In the genomic region with DNA sequence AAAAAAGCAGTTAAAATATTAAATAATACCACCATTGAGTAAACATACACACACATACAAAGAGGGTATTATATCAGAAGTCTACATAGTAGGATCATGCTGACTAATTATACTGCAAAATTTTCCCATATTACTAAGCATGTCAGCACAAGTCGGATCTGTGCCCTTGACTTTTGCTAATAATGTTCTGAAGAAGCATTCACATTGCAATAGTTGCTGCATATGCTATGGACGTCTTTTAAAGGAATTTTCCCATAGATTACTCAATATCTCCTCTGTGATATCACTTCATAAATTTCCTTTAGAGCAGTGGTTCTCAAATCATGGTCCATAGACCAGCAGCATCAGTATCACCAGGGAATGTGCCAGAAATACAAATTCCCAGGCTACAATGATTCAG, we compare ENCODE assay signal across 27 cellular contexts.
"Had no signal": no experiment of that assay in that cellular context is flagged by ENCODE, and none has a peak within 500 bp of the region (broad histone marks: within the 10 kb centered on the region; RNA-seq: fewer than 3 reads in every experiment).

No MANE protein-coding gene starts in this region.

- ATAC-seq: activated CD4-positive, CD25-positive, alpha-beta regulatory T cell treated with anti-CD3 and anti-CD28 coated beads, Interleukin-2, amount 50 U/mL, for 24 hours; activated naive CD4-positive, alpha-beta T cell treated with anti-CD3 and anti-CD28 coated beads, Interleukin-2, amount 50 U/mL, for 72 hours; activated T-cell treated with anti-CD3 and anti-CD28 coated beads, Interleukin-2, amount 50 U/mL, for 4 hours; esophagus mucosa; T-helper 17 cell had no signal

- H3K4me1 Mint-ChIP-seq: activated B cell treated with CpG ODN at 0.5 μM for 24 hours; activated naive CD4-positive, alpha-beta T cell treated with anti-CD3 and anti-CD28 coated beads, Interleukin-2, amount 10 ng/mL, durations not matched to agents 7 days and 5 days; activated naive CD8-positive, alpha-beta T cell treated with anti-CD3 and anti-CD28 coated beads, Interleukin-2, amount 10 ng/mL, durations not matched to agents 7 days and 5 days; T-helper 17 cell had no signal

- H3K4me3 Mint-ChIP-seq: activated B cell treated with CpG ODN at 0.5 μM for 24 hours; activated CD4-positive, alpha-beta memory T cell treated with anti-CD3 and anti-CD28 coated beads for 36 hours; activated naive CD4-positive, alpha-beta T cell treated with anti-CD3 and anti-CD28 coated beads, Interleukin-2, amount 10 ng/mL, durations not matched to agents 7 days and 5 days; activated naive CD8-positive, alpha-beta T cell treated with anti-CD3 and anti-CD28 coated beads, Interleukin-2, amount 10 ng/mL, durations not matched to agents 7 days and 5 days; activated T-cell treated with anti-CD3 and anti-CD28 coated beads, Interleukin-2, amount 50 U/mL, for 4 hours; activated T-helper 1 cell treated with anti-CD3 and anti-CD28 coated beads, Interleukin-12 subunit alpha, Interleukin-12 subunit beta, Interleukin-2, Interleukin-4 antibody, amounts not matched to agents 30 ng/mL and 10 ng/mL and 1 ng/mL, durations not matched to agents 14 hours and 24 hours and 36 hours; T-helper 17 cell; T-helper 2 cell treated with Interferon-gamma antibody and Interleukin-4, amounts not matched to agents 5 μg/mL and 100 μg/mL, for 36 hours had no signal

- H3K27ac ChIP-seq: brain microvascular endothelial cell, cardiac muscle cell, colonic mucosa, WERI-Rb-1 had no signal

- H3K36me3 ChIP-seq: brain microvascular endothelial cell, cardiac muscle cell, colonic mucosa, WERI-Rb-1 had no signal

- H3K27me3 ChIP-seq: brain microvascular endothelial cell, cardiac muscle cell, colonic mucosa had no signal

- H3K9me3 Mint-ChIP-seq: activated B cell treated with CpG ODN at 0.5 μM for 24 hours; activated CD4-positive, alpha-beta memory T cell treated with anti-CD3 and anti-CD28 coated beads for 36 hours; activated naive CD4-positive, alpha-beta T cell treated with anti-CD3 and anti-CD28 coated beads, Interleukin-2, amount 10 ng/mL, durations not matched to agents 7 days and 5 days; activated naive CD8-positive, alpha-beta T cell treated with anti-CD3 and anti-CD28 coated beads, Interleukin-2, amount 10 ng/mL, durations not matched to agents 7 days and 5 days; activated T-helper 1 cell treated with anti-CD3 and anti-CD28 coated beads, Interleukin-12 subunit alpha, Interleukin-12 subunit beta, Interleukin-2, Interleukin-4 antibody, amounts not matched to agents 30 ng/mL and 10 ng/mL and 1 ng/mL, durations not matched to agents 14 hours and 24 hours and 36 hours; T-helper 2 cell treated with Interferon-gamma antibody and Interleukin-4, amounts not matched to agents 5 μg/mL and 100 μg/mL, for 36 hours had no signal

- H3K27ac Mint-ChIP-seq: activated B cell treated with CpG ODN at 0.5 μM for 24 hours; activated CD4-positive, alpha-beta memory T cell treated with anti-CD3 and anti-CD28 coated beads for 36 hours; activated naive CD4-positive, alpha-beta T cell treated with anti-CD3 and anti-CD28 coated beads, Interleukin-2, amount 10 ng/mL, durations not matched to agents 7 days and 5 days; activated naive CD4-positive, alpha-beta T cell treated with anti-CD3 and anti-CD28 coated beads, Interleukin-2, amount 50 U/mL, for 72 hours; activated naive CD8-positive, alpha-beta T cell treated with anti-CD3 and anti-CD28 coated beads, Interleukin-2, amount 10 ng/mL, durations not matched to agents 7 days and 5 days; activated T-helper 1 cell treated with anti-CD3 and anti-CD28 coated beads, Interleukin-12 subunit alpha, Interleukin-12 subunit beta, Interleukin-2, Interleukin-4 antibody, amounts not matched to agents 30 ng/mL and 10 ng/mL and 1 ng/mL, durations not matched to agents 14 hours and 24 hours and 36 hours; T-helper 17 cell; T-helper 2 cell treated with Interferon-gamma antibody and Interleukin-4, amounts not matched to agents 5 μg/mL and 100 μg/mL, for 36 hours had no signal

- H3K27me3 Mint-ChIP-seq: activated naive CD4-positive, alpha-beta T cell treated with anti-CD3 and anti-CD28 coated beads, Interleukin-2, amount 10 ng/mL, durations not matched to agents 7 days and 5 days; activated naive CD8-positive, alpha-beta T cell treated with anti-CD3 and anti-CD28 coated beads, Interleukin-2, amount 10 ng/mL, durations not matched to agents 7 days and 5 days had no signal

- H3K36me3 Mint-ChIP-seq: activated CD4-positive, alpha-beta memory T cell treated with anti-CD3 and anti-CD28 coated beads for 36 hours; activated naive CD4-positive, alpha-beta T cell treated with anti-CD3 and anti-CD28 coated beads, Interleukin-2, amount 10 ng/mL, durations not matched to agents 7 days and 5 days; activated naive CD4-positive, alpha-beta T cell treated with anti-CD3 and anti-CD28 coated beads, Interleukin-2, amount 50 U/mL, for 72 hours; activated naive CD8-positive, alpha-beta T cell treated with anti-CD3 and anti-CD28 coated beads, Interleukin-2, amount 10 ng/mL, durations not matched to agents 7 days and 5 days had no signal

- H3K4me1 ChIP-seq: colonic mucosa had no signal

- H3K4me3 ChIP-seq: cardiac muscle cell, colonic mucosa had no signal

- H3K9me3 ChIP-seq: colonic mucosa had no signal

- DNase-seq: activated B cell treated with CpG ODN at 0.5 μM for 24 hours; activated CD4-positive, alpha-beta memory T cell treated with anti-CD3 and anti-CD28 coated beads for 36 hours; activated CD4-positive, alpha-beta T cell treated with anti-CD3 and anti-CD28 coated beads for 48 hours; activated CD4-positive, alpha-beta T cell treated with anti-CD3 and anti-CD28 coated beads, Interleukin-2, amount 50 U/mL, for 1 hour; activated gamma-delta T cell; activated naive CD4-positive, alpha-beta T cell; activated naive CD4-positive, alpha-beta T cell treated with anti-CD3 and anti-CD28 coated beads, Interleukin-2, amount 10 ng/mL, durations not matched to agents 7 days and 5 days; activated naive CD8-positive, alpha-beta T cell treated with anti-CD3 and anti-CD28 coated beads, Interleukin-2, amount 10 ng/mL, durations not matched to agents 7 days and 5 days; activated T-cell treated with anti-CD3 and anti-CD28 coated beads, Interleukin-2, amount 50 U/mL, for 4 hours; amniotic stem cell; anterior cingulate cortex; brain microvascular endothelial cell; central memory CD4-positive, alpha-beta T cell; cerebellar nuclear complex; colonic mucosa; effector CD8-positive, alpha-beta T cell; head of caudate nucleus; T-helper 1 cell; T-helper 17 cell; T1000; WERI-Rb-1 had no signal
